ENCODE assay signal across 1 cellular context in the genomic region with DNA sequence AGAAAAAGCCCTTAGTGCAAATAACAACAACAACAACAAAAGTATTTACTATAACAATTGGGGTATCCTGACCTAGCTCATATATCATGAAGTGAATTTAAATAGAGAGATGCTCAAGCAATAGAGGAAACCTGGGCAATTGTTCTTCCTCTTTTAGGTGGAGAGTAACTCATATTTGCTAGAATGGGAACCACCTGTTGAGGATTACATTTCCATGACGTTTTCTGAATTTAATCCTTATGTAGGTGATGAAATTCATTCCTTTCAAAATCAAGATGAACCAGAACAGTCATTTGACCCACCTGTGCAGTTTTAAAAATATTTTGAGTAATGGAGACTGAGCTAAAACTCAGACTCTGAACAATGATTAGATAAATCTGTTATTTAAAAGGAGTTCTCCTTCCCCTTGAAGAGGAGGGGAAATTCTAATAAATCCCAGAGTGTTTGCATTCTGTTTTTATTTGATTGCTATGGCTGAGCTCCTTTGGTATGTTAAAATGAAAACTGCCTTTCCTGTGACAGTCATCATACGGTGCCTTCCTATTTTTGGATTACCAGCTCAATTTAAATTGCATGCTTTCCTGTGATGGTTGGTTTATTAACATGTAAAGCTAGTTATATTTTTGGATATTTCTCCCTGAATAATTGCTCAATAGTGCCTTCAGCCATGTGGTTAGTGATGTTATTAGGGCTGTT.
TF ChIP-seq lines count a peak whose summit lies in the region.

No MANE protein-coding gene starts in this region.

TF ChIP-seq in GM23338, 12 proteins besides CTCF, POLR2A, EP300 and RAD21:
- TF ChIP-seq, protein P1, sequence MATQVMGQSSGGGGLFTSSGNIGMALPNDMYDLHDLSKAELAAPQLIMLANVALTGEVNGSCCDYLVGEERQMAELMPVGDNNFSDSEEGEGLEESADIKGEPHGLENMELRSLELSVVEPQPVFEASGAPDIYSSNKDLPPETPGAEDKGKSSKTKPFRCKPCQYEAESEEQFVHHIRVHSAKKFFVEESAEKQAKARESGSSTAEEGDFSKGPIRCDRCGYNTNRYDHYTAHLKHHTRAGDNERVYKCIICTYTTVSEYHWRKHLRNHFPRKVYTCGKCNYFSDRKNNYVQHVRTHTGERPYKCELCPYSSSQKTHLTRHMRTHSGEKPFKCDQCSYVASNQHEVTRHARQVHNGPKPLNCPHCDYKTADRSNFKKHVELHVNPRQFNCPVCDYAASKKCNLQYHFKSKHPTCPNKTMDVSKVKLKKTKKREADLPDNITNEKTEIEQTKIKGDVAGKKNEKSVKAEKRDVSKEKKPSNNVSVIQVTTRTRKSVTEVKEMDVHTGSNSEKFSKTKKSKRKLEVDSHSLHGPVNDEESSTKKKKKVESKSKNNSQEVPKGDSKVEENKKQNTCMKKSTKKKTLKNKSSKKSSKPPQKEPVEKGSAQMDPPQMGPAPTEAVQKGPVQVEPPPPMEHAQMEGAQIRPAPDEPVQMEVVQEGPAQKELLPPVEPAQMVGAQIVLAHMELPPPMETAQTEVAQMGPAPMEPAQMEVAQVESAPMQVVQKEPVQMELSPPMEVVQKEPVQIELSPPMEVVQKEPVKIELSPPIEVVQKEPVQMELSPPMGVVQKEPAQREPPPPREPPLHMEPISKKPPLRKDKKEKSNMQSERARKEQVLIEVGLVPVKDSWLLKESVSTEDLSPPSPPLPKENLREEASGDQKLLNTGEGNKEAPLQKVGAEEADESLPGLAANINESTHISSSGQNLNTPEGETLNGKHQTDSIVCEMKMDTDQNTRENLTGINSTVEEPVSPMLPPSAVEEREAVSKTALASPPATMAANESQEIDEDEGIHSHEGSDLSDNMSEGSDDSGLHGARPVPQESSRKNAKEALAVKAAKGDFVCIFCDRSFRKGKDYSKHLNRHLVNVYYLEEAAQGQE (IDR thresholded peaks at IDR 0.05; ENCODE audit: unreplicated experiment): no peak
- TF ChIP-seq CREB1 (CRISPR knock-in tag; IDR thresholded peaks at IDR 0.05; ENCODE audit: low read depth): no peak
